Comparison of ENCODE assay signal across 14 cellular contexts in genomic region chr19:6413291-6413690, GRCh38. TPM values are rescaled to one million over a fixed set of nuclear protein-coding genes. Genes with fewer than 3 reads are reported as not detected.
"Had no signal": no experiment of that assay in that cellular context is flagged by ENCODE, and none has a peak within 500 bp of the region (broad histone marks: within the 10 kb centered on the region; RNA-seq: fewer than 3 reads in every experiment).

No MANE protein-coding gene starts in this region.

- H3K27me3 ChIP-seq: testis had no signal

- H3K4me2 ChIP-seq: smooth muscle cell had no signal

- H3K9me3 ChIP-seq: mucosa of descending colon, testis had no signal

- H3K4me3 ChIP-seq: mucosa of descending colon, smooth muscle cell, testis had no signal

- H3K27ac ChIP-seq: VCaP had no signal

- DNase-seq: activated CD4-positive, alpha-beta memory T cell treated with anti-CD3 and anti-CD28 coated beads, Interleukin-2, amount 10 ng/mL, durations not matched to agents 7 days and 5 days; activated effector memory CD4-positive, alpha-beta T cell treated with Interleukin-2 at 50 U/mL for 16 hours; activated naive CD4-positive, alpha-beta T cell treated with anti-CD3 and anti-CD28 coated beads, Interleukin-2, amount 50 U/mL, for 16 hours; activated T-cell treated with anti-CD3 and anti-CD28 coated beads, Interleukin-2, amount 50 U/mL, for 4 hours; erythroblast; islet precursor cell; mucosa of descending colon; naive thymus-derived CD4-positive, alpha-beta T cell; T-helper 9 cell; testis had no signal

RNA-seq across cellular contexts. Expression of gene SLC25A41, which starts 20.3 kb away (rescaled TPM):
- total RNA-seq: activated CD4-positive, alpha-beta memory T cell treated with anti-CD3 and anti-CD28 coated beads, Interleukin-2, amount 10 ng/mL, durations not matched to agents 7 days and 5 days; activated T-cell treated with anti-CD3 and anti-CD28 coated beads, Interleukin-2, amount 50 U/mL, for 4 hours; bronchial epithelial cell; lung microvascular endothelial cell; smooth muscle cell had no signal
- polyA plus RNA-seq: naive thymus-derived CD4-positive, alpha-beta T cell had no signal
